32 cellular contexts compared by ENCODE assay signal in genomic region chr2:224658776-224659175, GRCh38. TPM values are rescaled to one million over a fixed set of nuclear protein-coding genes. Genes with fewer than 3 reads are reported as not detected.
DNase-seq lines count a peak whose midpoint lies in the region; ATAC-seq and TF ChIP-seq lines count a peak whose summit lies in the region.
"Had no signal": no experiment of that assay in that cellular context is flagged by ENCODE, and none has a peak within 500 bp of the region (broad histone marks: within the 10 kb centered on the region; RNA-seq: fewer than 3 reads in every experiment).

No MANE protein-coding gene starts in this region.

- H3K27ac ChIP-seq in GM23248 (peak overlapping the region; percentile 31), foreskin keratinocyte (no peak overlapping the region)
- H3K27ac ChIP-seq: epithelial cell of prostate, KMS-11, left ventricle myocardium inferior, ovary, testis, VCaP had no signal

- TF ChIP-seq CTCF in AG10803 (conservative IDR thresholded peaks at IDR 0.05; ENCODE audit: low read length) (no peak), astrocyte of the spinal cord (IDR thresholded peaks at IDR 0.05; ENCODE audit: low read depth, low read length) (no peak), foreskin keratinocyte (conservative IDR thresholded peaks at IDR 0.05) (no peak), natural killer cell (IDR thresholded peaks at IDR 0.05) (no peak), osteocyte (IDR thresholded peaks at IDR 0.05) (no peak)

- peak overlapping the region; percentile 25 for H3K4me2 ChIP-seq in GM23248 (ENCODE audit: unreplicated experiment)
- H3K4me2 ChIP-seq: KMS-11, SK-N-SH had no signal

- H3K27me3 Mint-ChIP-seq in natural killer cell (ENCODE audit: low read depth in 2 of 2) (peaks cover 0 to 11% of the 10 kb centered on the region in 2 donors), osteocyte (ENCODE audit: unreplicated experiment) (no peaks in the 10 kb centered on the region)
- H3K27me3 Mint-ChIP-seq: activated CD4-positive, alpha-beta T cell treated with anti-CD3 and anti-CD28 coated beads, Interleukin-2, amount 10 ng/mL, durations not matched to agents 24 days and 14 days; activated CD8-positive, alpha-beta memory T cell treated with anti-CD3 and anti-CD28 coated beads, Interleukin-2, amount 10 ng/mL, durations not matched to agents 7 days and 5 days; activated naive CD4-positive, alpha-beta T cell treated with anti-CD3 and anti-CD28 coated beads, Interleukin-2, amount 50 U/mL, for 24 hours had no signal

- no peak overlapping the region for H3K9ac ChIP-seq in GM23248
- H3K9ac ChIP-seq: KMS-11, SK-N-SH had no signal

- H3K27me3 ChIP-seq in GM23248 (replicated peaks; ENCODE audit: insufficient read depth) (no peaks in the 10 kb centered on the region; the same call in 1 of the 2 replicates), foreskin keratinocyte (no peaks in the 10 kb centered on the region)
- H3K27me3 ChIP-seq: ovary, testis had no signal

- H3K27ac Mint-ChIP-seq in natural killer cell = no peak overlapping the region
- no peak overlapping the region for H3K27ac Mint-ChIP-seq in osteocyte (ENCODE audit: unreplicated experiment)
- H3K27ac Mint-ChIP-seq: activated CD4-positive, alpha-beta T cell treated with anti-CD3 and anti-CD28 coated beads, Interleukin-2, amount 10 ng/mL, durations not matched to agents 24 days and 14 days; activated CD8-positive, alpha-beta memory T cell treated with anti-CD3 and anti-CD28 coated beads, Interleukin-2, amount 10 ng/mL, durations not matched to agents 7 days and 5 days; activated naive CD4-positive, alpha-beta T cell treated with anti-CD3 and anti-CD28 coated beads, Interleukin-2, amount 50 U/mL, for 24 hours; activated T-cell treated with anti-CD3 and anti-CD28 coated beads, Interleukin-2, amount 50 U/mL, for 72 hours; CD4-positive, CD25-positive, alpha-beta regulatory T cell; naive thymus-derived CD4-positive, alpha-beta T cell; T-helper 2 cell treated with Interferon-gamma antibody and Interleukin-4, amounts not matched to agents 5 μg/mL and 100 μg/mL, for 36 hours had no signal

- DNase-seq in AG10803 (ENCODE audit: low read depth) = peak; percentile 95
- peak; percentile 78 for DNase-seq in GM23248
- DNase-seq in astrocyte of the spinal cord (ENCODE audit: low read depth, low spot score) = peak; percentile 4
- peak; percentile 12 to 26 for DNase-seq in foreskin keratinocyte
- DNase-seq in natural killer cell = no peak
- DNase-seq in NCI-H345 treated with DMSO at 0.1 percent for 48 hours (lab: John Stamatoyannopoulos, UW; ENCODE audit: unreplicated experiment) = no peak
- DNase-seq in osteocyte (ENCODE audit: extremely low spot score, unreplicated experiment) = no peak
- DNase-seq: activated CD4-positive, alpha-beta T cell treated with anti-CD3 and anti-CD28 coated beads, Interleukin-2, amount 10 ng/mL, durations not matched to agents 24 days and 14 days; activated CD8-positive, alpha-beta memory T cell treated with anti-CD3 and anti-CD28 coated beads, Interleukin-2, amount 10 ng/mL, durations not matched to agents 7 days and 5 days; activated T-cell treated with anti-CD3 and anti-CD28 coated beads, Interleukin-2, amount 50 U/mL, for 72 hours; CD4-positive, CD25-positive, alpha-beta regulatory T cell; left ventricle myocardium inferior; naive thymus-derived CD4-positive, alpha-beta T cell; NCI-H1092 treated with DMSO at 0.1 percent for 48 hours; NCI-H1930; NCI-H748 treated with DMSO at 0.1 percent for 48 hours; ovary; SK-N-SH; stimulated activated CD4-positive, alpha-beta T cell treated with anti-CD3 and anti-CD28 coated beads, Interleukin-12 subunit alpha, Interleukin-12 subunit beta, amount 100 ng/mL, for 4 hours; stimulated activated CD4-positive, alpha-beta T cell treated with anti-CD3 and anti-CD28 coated beads, Interleukin-4, amount 100 ng/mL, for 4 hours; stimulated activated naive CD4-positive, alpha-beta T cell treated with Interleukin-2 at 50 U/mL for 16 hours; testis had no signal

- peaks cover 11% of the 10 kb centered on the region; the same call in 1 of the 2 replicates for H3F3A ChIP-seq in GM23248 (ENCODE audit: insufficient read depth)

- no peaks in the 10 kb centered on the region for H3K9me2 ChIP-seq in GM23248 (ENCODE audit: insufficient read depth)
- H3K9me2 ChIP-seq: SK-N-SH had no signal

- H3K4me3 ChIP-seq in AG10803 (ENCODE audit: low read length) (no peak overlapping the region), GM23248 (no peak overlapping the region), astrocyte of the spinal cord (ENCODE audit: low read depth, low read length) (no peak overlapping the region)
- H3K4me3 ChIP-seq: left ventricle myocardium inferior, ovary, testis had no signal

- in situ Hi-C loops in GM23248 (cut with MboI) (no loop called here), astrocyte of the spinal cord (cut with HindIII; ENCODE audit: low sequenced_read_pairs) (no loop called here)

- H3K4me1 Mint-ChIP-seq in natural killer cell (no peaks in the 10 kb centered on the region), osteocyte (ENCODE audit: unreplicated experiment) (peaks cover 6% of the 10 kb centered on the region)
- H3K4me1 Mint-ChIP-seq: activated CD4-positive, alpha-beta T cell treated with anti-CD3 and anti-CD28 coated beads, Interleukin-2, amount 10 ng/mL, durations not matched to agents 24 days and 14 days; activated CD8-positive, alpha-beta memory T cell treated with anti-CD3 and anti-CD28 coated beads, Interleukin-2, amount 10 ng/mL, durations not matched to agents 7 days and 5 days; activated naive CD4-positive, alpha-beta T cell treated with anti-CD3 and anti-CD28 coated beads, Interleukin-2, amount 50 U/mL, for 24 hours had no signal

- intact Hi-C loops in natural killer cell (cut with micrococcal nuclease) = no loop called here

- no peaks in the 10 kb centered on the region for H3K79me2 ChIP-seq in GM23248 (ENCODE audit: insufficient read depth)

- H3K9me3 ChIP-seq in GM23248 (ENCODE audit: low read depth) = no peaks in the 10 kb centered on the region
- H3K9me3 ChIP-seq: ovary, SK-N-SH, testis had no signal

- ATAC-seq in foreskin keratinocyte (no peak), natural killer cell (no peak), GM18511 (IDR thresholded peaks at IDR 0.05; ENCODE audit: unreplicated experiment) (no peak)
- ATAC-seq: activated CD8-positive, alpha-beta memory T cell treated with anti-CD3 and anti-CD28 coated beads, Interleukin-2, amount 10 ng/mL, durations not matched to agents 7 days and 5 days; activated T-cell treated with anti-CD3 and anti-CD28 coated beads, Interleukin-2, amount 50 U/mL, for 72 hours; naive thymus-derived CD4-positive, alpha-beta T cell had no signal

- no peak overlapping the region for H2AFZ ChIP-seq in GM23248

- H3K36me3 Mint-ChIP-seq in natural killer cell (peaks cover 7% of the 10 kb centered on the region), osteocyte (ENCODE audit: unreplicated experiment) (peaks cover 2% of the 10 kb centered on the region)

- H3K4me1 ChIP-seq in GM23248 (ENCODE audit: insufficient read depth) = peaks cover 13% of the 10 kb centered on the region; the same call in 1 of the 2 replicates
- no peaks in the 10 kb centered on the region for H3K4me1 ChIP-seq in foreskin keratinocyte
- H3K4me1 ChIP-seq: left ventricle myocardium inferior, testis had no signal

- no peaks in the 10 kb centered on the region for H4K20me1 ChIP-seq in GM23248 (ENCODE audit: insufficient read depth)

- no peaks in the 10 kb centered on the region for H3K36me3 ChIP-seq in GM23248 (ENCODE audit: low read depth)
- H3K36me3 ChIP-seq: left ventricle myocardium inferior, ovary had no signal

- H3K9me3 Mint-ChIP-seq in natural killer cell (peaks cover 0 to 3% of the 10 kb centered on the region in 2 donors), osteocyte (ENCODE audit: unreplicated experiment) (peaks cover 3% of the 10 kb centered on the region)

- H3K4me3 Mint-ChIP-seq in natural killer cell (no peak overlapping the region), osteocyte (ENCODE audit: unreplicated experiment) (no peak overlapping the region)
- H3K4me3 Mint-ChIP-seq: activated CD4-positive, alpha-beta T cell treated with anti-CD3 and anti-CD28 coated beads, Interleukin-2, amount 10 ng/mL, durations not matched to agents 24 days and 14 days; activated CD8-positive, alpha-beta memory T cell treated with anti-CD3 and anti-CD28 coated beads, Interleukin-2, amount 10 ng/mL, durations not matched to agents 7 days and 5 days; activated naive CD4-positive, alpha-beta T cell treated with anti-CD3 and anti-CD28 coated beads, Interleukin-2, amount 50 U/mL, for 24 hours; activated T-cell treated with anti-CD3 and anti-CD28 coated beads, Interleukin-2, amount 50 U/mL, for 72 hours; CD4-positive, CD25-positive, alpha-beta regulatory T cell; naive thymus-derived CD4-positive, alpha-beta T cell; T-helper 2 cell treated with Interferon-gamma antibody and Interleukin-4, amounts not matched to agents 5 μg/mL and 100 μg/mL, for 36 hours had no signal

RNA-seq across cellular contexts. Expression of gene CCDC195, which starts 57.4 kb away (rescaled TPM):
- total RNA-seq in GM23248 (2014; rRNA removed; shearing (Covaris generic)) = not detected in 2 replicates
- polyA plus RNA-seq in GM23248 (2016; fragmentation: Nextera tagmentation; extraction: Ambion mirVana) = not detected in 2 replicates
- not detected in 2 replicates for total RNA-seq in foreskin keratinocyte
- not detected in 2 replicates for polyA plus RNA-seq in foreskin keratinocyte
- not detected for total RNA-seq in natural killer cell
- total RNA-seq in osteocyte = not detected in 2 replicates
- total RNA-seq: activated CD4-positive, alpha-beta T cell treated with anti-CD3 and anti-CD28 coated beads, Interleukin-2, amount 10 ng/mL, durations not matched to agents 24 days and 14 days; activated CD8-positive, alpha-beta memory T cell treated with anti-CD3 and anti-CD28 coated beads, Interleukin-2, amount 10 ng/mL, durations not matched to agents 7 days and 5 days; activated T-cell treated with anti-CD3 and anti-CD28 coated beads, Interleukin-2, amount 50 U/mL, for 72 hours; astrocyte; CD4-positive, CD25-positive, alpha-beta regulatory T cell; G401; left ventricle myocardium inferior; naive thymus-derived CD4-positive, alpha-beta T cell; ovary; RPMI7951; testis had no signal
- polyA plus RNA-seq: AG04450; CD4-positive, CD25-positive, alpha-beta regulatory T cell; naive thymus-derived CD4-positive, alpha-beta T cell; ovary; SK-N-SH had no signal

Comparison
In these comparisons a context has a peak if more than half of its experiments do, and no peak if none do; other contexts are left out.
1. DNase-seq: peak in AG10803 (single experiment), GM23248 (single experiment), astrocyte of the spinal cord (single experiment) and foreskin keratinocyte (2 of 2); none in natural killer cell (single experiment), NCI-H345 treated with DMSO at 0.1 percent for 48 hours (single experiment) and osteocyte (single experiment).